Comparison of ENCODE assay signal across 11 cellular contexts in genomic region chrX:24515447-24515846, GRCh38. TPM values are rescaled to one million over a fixed set of nuclear protein-coding genes. Genes with fewer than 3 reads are reported as not detected.
DNase-seq lines count a peak whose midpoint lies in the region; FAIRE-seq and TF ChIP-seq lines count a peak whose summit lies in the region.
"Had no signal": no experiment of that assay in that cellular context is flagged by ENCODE, and none has a peak within 500 bp of the region (broad histone marks: within the 10 kb centered on the region; RNA-seq: fewer than 3 reads in every experiment).

No MANE protein-coding gene starts in this region.

- H3K9me3 Mint-ChIP-seq in HFFc6 (no peaks in the 10 kb centered on the region), CD14-positive monocyte (peaks cover 0 to 3% (median 0%) of the 10 kb centered on the region in 7 donors), glutamatergic neuron (ENCODE audit: unreplicated experiment) (no peaks in the 10 kb centered on the region)
- H3K9me3 Mint-ChIP-seq: activated CD4-positive, alpha-beta memory T cell treated with anti-CD3 and anti-CD28 coated beads for 36 hours had no signal

- TF ChIP-seq CTCF in C4-2B (conservative IDR thresholded peaks at IDR 0.05) = peak; percentile 43
- TF ChIP-seq CTCF in HFFc6 (IDR thresholded peaks at IDR 0.05) = peak; percentile 33; the same call in 1 of the 2 replicates
- peak in 2 of 3 experiments; percentile 9 to 33 for TF ChIP-seq CTCF in keratinocyte (optimal IDR thresholded peaks at IDR 0.05 in 1 of 3, IDR thresholded peaks at IDR 0.05 in 1 of 3, conservative IDR thresholded peaks at IDR 0.05 in 1 of 3; ENCODE audit: extremely low read depth in 1 of 3, insufficient read depth in 2 of 3, low read length in 3 of 3)
- no peak for TF ChIP-seq CTCF in CD14-positive monocyte (IDR thresholded peaks at IDR 0.05)
- no peak for TF ChIP-seq CTCF in smooth muscle cell (IDR thresholded peaks at IDR 0.05; ENCODE audit: borderline replicate concordance, insufficient read depth, poor library complexity, severe bottlenecking)
- TF ChIP-seq CTCF in glutamatergic neuron (IDR thresholded peaks at IDR 0.05; ENCODE audit: partially characterized antibody, unreplicated experiment) = no peak

- H3K9ac ChIP-seq in keratinocyte (ENCODE audit: control insufficient read depth, extremely low read depth, insufficient read depth, low read length) (no peak overlapping the region), smooth muscle cell (ENCODE audit: low read depth) (no peak overlapping the region)

- H3K4me3 ChIP-seq in keratinocyte (ENCODE audit: control insufficient read depth in 2 of 3, extremely low read depth in 1 of 3, insufficient read depth in 2 of 3, low read depth in 1 of 3, low read length in 3 of 3) (no peak overlapping the region), smooth muscle cell (no peak overlapping the region)
- H3K4me3 ChIP-seq: coronary artery had no signal

- H4K20me1 ChIP-seq in keratinocyte (ENCODE audit: control insufficient read depth, extremely low read depth, insufficient read depth, low read length) = no peaks in the 10 kb centered on the region
- peaks cover 8% of the 10 kb centered on the region for H4K20me1 ChIP-seq in smooth muscle cell (ENCODE audit: low read depth)

- H3K4me2 ChIP-seq in keratinocyte (ENCODE audit: control insufficient read depth, extremely low read depth, insufficient read depth, low read depth, low read length) (no peak overlapping the region), smooth muscle cell (no peak overlapping the region)

- H3K27ac ChIP-seq in C4-2B = no peak overlapping the region
- no peak overlapping the region for H3K27ac ChIP-seq in keratinocyte (ENCODE audit: control insufficient read depth, insufficient read depth, low read length)
- H3K27ac ChIP-seq in smooth muscle cell (ENCODE audit: low read depth) = no peak overlapping the region
- H3K27ac ChIP-seq: coronary artery, HL-60 had no signal

- H3K9me1 ChIP-seq in keratinocyte (ENCODE audit: control insufficient read depth, extremely low read depth, insufficient read depth, low read length) = no peaks in the 10 kb centered on the region

- dilution Hi-C loops in keratinocyte (cut with MboI; ENCODE audit: extremely low pct_ligation_motif_present, low sequenced_read_pairs) = no loop called here

- H3K79me2 ChIP-seq in keratinocyte (ENCODE audit: control insufficient read depth, insufficient read depth, low read length) (no peaks in the 10 kb centered on the region), smooth muscle cell (ENCODE audit: low read depth) (no peaks in the 10 kb centered on the region)

- H2AFZ ChIP-seq in keratinocyte (ENCODE audit: control insufficient read depth, low read length) (no peak overlapping the region), smooth muscle cell (ENCODE audit: low read depth) (no peak overlapping the region)

- H3K27me3 Mint-ChIP-seq in HFFc6 (ENCODE audit: insufficient read depth) (peaks cover 1% of the 10 kb centered on the region; the same call in 1 of the 2 replicates), CD14-positive monocyte (ENCODE audit: low read depth in 3 of 3) (peaks cover 0 to 17% (median 2%) of the 10 kb centered on the region in 3 donors), glutamatergic neuron (ENCODE audit: unreplicated experiment) (peaks cover 2% of the 10 kb centered on the region)
- H3K27me3 Mint-ChIP-seq: activated CD4-positive, alpha-beta memory T cell treated with anti-CD3 and anti-CD28 coated beads for 36 hours had no signal

- H3K4me1 ChIP-seq in keratinocyte (ENCODE audit: control insufficient read depth, extremely low read depth, insufficient read depth, low read length) (no peaks in the 10 kb centered on the region), smooth muscle cell (ENCODE audit: low read depth) (no peaks in the 10 kb centered on the region)

- 68% methylated on average over 4 of the region's 4 CpGs for WGBS in smooth muscle cell (ENCODE audit: low lambda C conversion rate)

- no peaks in the 10 kb centered on the region for H3F3A ChIP-seq in smooth muscle cell (ENCODE audit: low read depth)

- FAIRE-seq in keratinocyte (lab: Jason Lieb, UNC) = no peak

- intact Hi-C loops in CD14-positive monocyte (cut with micrococcal nuclease) = no loop called here

- no peaks in the 10 kb centered on the region for H3K36me3 ChIP-seq in keratinocyte (ENCODE audit: control insufficient read depth in 2 of 2, extremely low read depth in 1 of 2, insufficient read depth in 2 of 2, low read length in 2 of 2)
- no peaks in the 10 kb centered on the region for H3K36me3 ChIP-seq in smooth muscle cell (ENCODE audit: low read depth)

- DNase-seq in HFFc6 (no peak), amniotic epithelial cell (ENCODE audit: low read depth) (peak; percentile 19), keratinocyte (ENCODE audit: low read depth, low spot score) (no peak), CD14-positive monocyte (ENCODE audit: low spot score) (no peak), NCI-H345 treated with DMSO at 0.1 percent for 48 hours (lab: John Stamatoyannopoulos, UW; ENCODE audit: unreplicated experiment) (no peak), smooth muscle cell (lab: John Stamatoyannopoulos, UW; ENCODE audit: unreplicated experiment) (no peak), glutamatergic neuron (no peak)
- DNase-seq: activated CD4-positive, alpha-beta memory T cell treated with anti-CD3 and anti-CD28 coated beads for 36 hours had no signal

- H3K36me3 Mint-ChIP-seq in HFFc6 (ENCODE audit: low read depth) (no peaks in the 10 kb centered on the region), CD14-positive monocyte (peaks cover 22 to 32% of the 10 kb centered on the region in 2 donors), glutamatergic neuron (ENCODE audit: unreplicated experiment) (no peaks in the 10 kb centered on the region)

- H3K4me1 Mint-ChIP-seq in HFFc6 (ENCODE audit: low read depth) (no peaks in the 10 kb centered on the region), CD14-positive monocyte (no peaks in the 10 kb centered on the region), glutamatergic neuron (ENCODE audit: low read depth, unreplicated experiment) (peaks cover 4% of the 10 kb centered on the region)

- no peak overlapping the region for H3K27ac Mint-ChIP-seq in HFFc6
- H3K27ac Mint-ChIP-seq in CD14-positive monocyte = no peak overlapping the region
- no peak overlapping the region for H3K27ac Mint-ChIP-seq in glutamatergic neuron (ENCODE audit: unreplicated experiment)

- no peak overlapping the region for H3K4me3 Mint-ChIP-seq in HFFc6
- H3K4me3 Mint-ChIP-seq in CD14-positive monocyte = no peak overlapping the region
- H3K4me3 Mint-ChIP-seq in glutamatergic neuron (ENCODE audit: unreplicated experiment) = no peak overlapping the region
- H3K4me3 Mint-ChIP-seq: activated CD4-positive, alpha-beta memory T cell treated with anti-CD3 and anti-CD28 coated beads for 36 hours had no signal

- H3K9me3 ChIP-seq in keratinocyte (ENCODE audit: control insufficient read depth, low read depth, low read length) (no peaks in the 10 kb centered on the region), smooth muscle cell (replicated peaks; ENCODE audit: low read depth) (no peaks in the 10 kb centered on the region)

- H3K27me3 ChIP-seq in keratinocyte (ENCODE audit: control insufficient read depth, extremely low read depth, insufficient read depth, low read length) = no peaks in the 10 kb centered on the region
- no peaks in the 10 kb centered on the region for H3K27me3 ChIP-seq in smooth muscle cell (ENCODE audit: low read depth)

RNA-seq across cellular contexts. Expression of gene PDK3, which starts 50.4 kb away (rescaled TPM):
- 1 to 10 TPM in 1 of 6 experiments, under 1 TPM in 4, not detected in 1; 0.09 to 1.2 (median 0.12) TPM for total RNA-seq in HFFc6 (2021; fragmentation: NEBNext Ultra II Directional; extraction: Animal tissue kit (Norgen Biotek cat#: 25700))
- 5.0 to 8.0 TPM (median 6.8 TPM) in 3 replicates for polyA plus RNA-seq in keratinocyte
- 1.9 TPM for polyA plus RNA-seq in keratinocyte (2011; ENCODE audit: low read depth)
- 4.1 and 7.3 TPM in 2 replicates for polyA plus RNA-seq in keratinocyte (2011; cell fraction: cytosol; rRNA removed)
- polyA plus RNA-seq in keratinocyte (2011; cell fraction: nucleus; rRNA removed) = 4.4 and 4.5 TPM in 2 replicates
- 1.9 and 4.4 TPM in 2 replicates for polyA plus RNA-seq in keratinocyte (2012; ENCODE audit: low replicate concordance)
- polyA minus RNA-seq in keratinocyte = 8.5 to 22.1 TPM (median 17.1 TPM) in 3 replicates
- polyA minus RNA-seq in keratinocyte (2011; cell fraction: cytosol; rRNA and poly(A)+ RNA removed) = 8.4 TPM
- polyA minus RNA-seq in keratinocyte (2011; cell fraction: nucleus; rRNA and poly(A)+ RNA removed) = 6.4 and 17.3 TPM in 2 replicates
- 10 to 100 TPM; 32.6 to 34.0 TPM for polyA plus RNA-seq in CD14-positive monocyte
- 30.7 and 48.2 TPM in 2 replicates for total RNA-seq in smooth muscle cell
- polyA plus RNA-seq in smooth muscle cell = 23.1 and 27.1 TPM in 2 replicates
- total RNA-seq in glutamatergic neuron (ENCODE audit: unreplicated experiment) = 12.1 TPM

Comparison
In these comparisons a context has a peak if more than half of its experiments do, and no peak if none do; other contexts are left out.
1. CTCF ChIP-seq: peak in C4-2B (single experiment), HFFc6 (single experiment) and keratinocyte (2 of 3); none in CD14-positive monocyte (single experiment), smooth muscle cell (single experiment) and glutamatergic neuron (single experiment).